10 cellular contexts compared by ENCODE assay signal in the genomic region with DNA sequence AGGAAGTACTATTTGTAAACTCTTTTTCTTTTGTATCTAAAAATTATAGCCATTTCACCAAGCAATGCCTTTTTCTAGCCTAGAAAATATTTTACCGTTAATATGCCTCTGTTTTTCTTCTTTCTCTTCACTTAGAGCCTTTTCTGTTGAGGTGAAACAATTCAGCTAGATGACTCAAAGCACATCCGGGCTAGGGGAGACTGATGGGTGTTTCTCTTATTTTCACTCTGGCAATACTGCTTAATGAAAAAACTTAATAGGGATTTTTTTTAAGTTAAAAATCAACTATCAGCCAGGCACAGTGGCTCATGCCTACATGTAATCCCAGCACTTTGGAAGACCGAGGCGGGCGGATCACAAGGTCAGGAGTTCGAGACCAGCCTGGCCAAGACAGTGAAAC.
DNase-seq lines count a peak whose midpoint lies in the region; ATAC-seq and TF ChIP-seq lines count a peak whose summit lies in the region.
"Had no signal": no experiment of that assay in that cellular context is flagged by ENCODE, and none has a peak within 500 bp of the region (broad histone marks: within the 10 kb centered on the region; RNA-seq: fewer than 3 reads in every experiment).

No MANE protein-coding gene starts in this region.

- peaks cover 0 to 10% (median 0%) of the 10 kb centered on the region in 4 donors for H3K4me1 ChIP-seq in tibial artery

- POLR2A ChIA-PET in HEK293T (lab: Yijun Ruan, JAX): no interaction called here

- no peaks in the 10 kb centered on the region for H3K27me3 Mint-ChIP-seq in T-helper 1 cell treated with Interleukin-12 subunit alpha and Interleukin-12 subunit beta and Interleukin-4 antibody, amounts not matched to agents 30 μg/mL and 1 μg/mL, for 36 hours (ENCODE audit: low read depth)
- H3K27me3 Mint-ChIP-seq in stimulated activated naive B cell treated with anti-CD40 and anti-IgM and Interleukin-4, amounts not matched to agents 10 μg/mL and 1 μg/mL and 100 μg/mL, for 72 hours: no peaks in the 10 kb centered on the region

- H3K27me3 ChIP-seq in tibial artery: no peaks in the 10 kb centered on the region

- H3K9me3 ChIP-seq in tibial artery: no peaks in the 10 kb centered on the region

- H3K27ac Mint-ChIP-seq in T-helper 1 cell treated with Interleukin-12 subunit alpha and Interleukin-12 subunit beta and Interleukin-4 antibody, amounts not matched to agents 30 μg/mL and 1 μg/mL, for 36 hours: peak overlapping the region; percentile 97
- H3K27ac Mint-ChIP-seq in stimulated activated naive B cell treated with anti-CD40 and anti-IgM and Interleukin-4, amounts not matched to agents 10 μg/mL and 1 μg/mL and 100 μg/mL, for 72 hours: peak overlapping the region; percentile 96

- peaks cover 45% of the 10 kb centered on the region for H3K4me1 Mint-ChIP-seq in T-helper 1 cell treated with Interleukin-12 subunit alpha and Interleukin-12 subunit beta and Interleukin-4 antibody, amounts not matched to agents 30 μg/mL and 1 μg/mL, for 36 hours (ENCODE audit: low read depth)
- peaks cover 25 to 55% of the 10 kb centered on the region in 2 donors for H3K4me1 Mint-ChIP-seq in stimulated activated naive B cell treated with anti-CD40 and anti-IgM and Interleukin-4, amounts not matched to agents 10 μg/mL and 1 μg/mL and 100 μg/mL, for 72 hours

- no peak overlapping the region for H3K4me3 ChIP-seq in tibial artery

- ATAC-seq in GM21515 (IDR thresholded peaks at IDR 0.05; ENCODE audit: unreplicated experiment) (peak; percentile 27), HG03095 (IDR thresholded peaks at IDR 0.05; ENCODE audit: unreplicated experiment) (no peak), Right ventricle myocardium superior (ENCODE audit: poor library complexity) (no peak)
- peak; percentile 74 to 77 for ATAC-seq in stimulated activated naive B cell treated with anti-CD40 and anti-IgM and Interleukin-4, amounts not matched to agents 10 μg/mL and 1 μg/mL and 100 μg/mL, for 72 hours (replicated peaks)

- CTCF ChIA-PET in HEK293T (lab: Yijun Ruan, JAX): no interaction called here

- no peak for TF ChIP-seq CTCF in tibial artery (IDR thresholded peaks at IDR 0.05)

- H3K9me3 Mint-ChIP-seq in T-helper 1 cell treated with Interleukin-12 subunit alpha and Interleukin-12 subunit beta and Interleukin-4 antibody, amounts not matched to agents 30 μg/mL and 1 μg/mL, for 36 hours: no peaks in the 10 kb centered on the region
- no peaks in the 10 kb centered on the region for H3K9me3 Mint-ChIP-seq in stimulated activated naive B cell treated with anti-CD40 and anti-IgM and Interleukin-4, amounts not matched to agents 10 μg/mL and 1 μg/mL and 100 μg/mL, for 72 hours

- intact Hi-C loops in tibial artery (cut with DNase I; ENCODE audit: low total_unique reads): no loop called here
- intact Hi-C loops in Right ventricle myocardium superior (cut with DNase I): no loop called here

- peaks cover 0 to 19% (median 7%) of the 10 kb centered on the region in 3 donors for H3K36me3 ChIP-seq in tibial artery

- H3K4me3 Mint-ChIP-seq in T-helper 1 cell treated with Interleukin-12 subunit alpha and Interleukin-12 subunit beta and Interleukin-4 antibody, amounts not matched to agents 30 μg/mL and 1 μg/mL, for 36 hours: peak overlapping the region; percentile 94
- H3K4me3 Mint-ChIP-seq in stimulated activated naive B cell treated with anti-CD40 and anti-IgM and Interleukin-4, amounts not matched to agents 10 μg/mL and 1 μg/mL and 100 μg/mL, for 72 hours: peak overlapping the region; percentile 97 to 99

- H3K27ac ChIP-seq in tibial artery: no peak overlapping the region

- DNase-seq in central memory CD4-positive, alpha-beta T cell: peak; percentile 30
- DNase-seq in stimulated activated naive B cell treated with anti-CD40 and anti-IgM and Interleukin-4, amounts not matched to agents 10 μg/mL and 1 μg/mL and 100 μg/mL, for 72 hours: no peak
- DNase-seq in HEK293T (ENCODE audit: extremely low spot score) (no peak), tibial artery (no peak), Right ventricle myocardium superior (no peak)
- DNase-seq: foreskin melanocyte, NCI-H526 had no signal

- H3K36me3 Mint-ChIP-seq in T-helper 1 cell treated with Interleukin-12 subunit alpha and Interleukin-12 subunit beta and Interleukin-4 antibody, amounts not matched to agents 30 μg/mL and 1 μg/mL, for 36 hours (ENCODE audit: low read depth): peaks cover 18% of the 10 kb centered on the region
- peaks cover 22 to 28% of the 10 kb centered on the region in 2 donors for H3K36me3 Mint-ChIP-seq in stimulated activated naive B cell treated with anti-CD40 and anti-IgM and Interleukin-4, amounts not matched to agents 10 μg/mL and 1 μg/mL and 100 μg/mL, for 72 hours

TF ChIP-seq in HEK293T, 16 proteins besides CTCF, POLR2A, EP300 and RAD21:
- no peak for TF ChIP-seq CTBP1 (IDR thresholded peaks at IDR 0.05; ENCODE audit: borderline replicate concordance)
- no peak for TF ChIP-seq ZNF384 (IDR thresholded peaks at IDR 0.05)
- no peak for TF ChIP-seq SUZ12 (IDR thresholded peaks at IDR 0.05)
- TF ChIP-seq NFRKB (IDR thresholded peaks at IDR 0.05): no peak
- no peak for TF ChIP-seq FOXM1 (IDR thresholded peaks at IDR 0.05; ENCODE audit: borderline replicate concordance)
- TF ChIP-seq TARDBP (IDR thresholded peaks at IDR 0.05): no peak

Comparison
In these comparisons a context has a peak if more than half of its experiments do, and no peak if none do; other contexts are left out.
1. ATAC-seq: peak in GM21515 (single experiment) and stimulated activated naive B cell treated with anti-CD40 and anti-IgM and Interleukin-4, amounts not matched to agents 10 μg/mL and 1 μg/mL and 100 μg/mL, for 72 hours (2 of 2); none in HG03095 (single experiment) and Right ventricle myocardium superior (single experiment).